13 cellular contexts compared by ENCODE assay signal in the genomic region with DNA sequence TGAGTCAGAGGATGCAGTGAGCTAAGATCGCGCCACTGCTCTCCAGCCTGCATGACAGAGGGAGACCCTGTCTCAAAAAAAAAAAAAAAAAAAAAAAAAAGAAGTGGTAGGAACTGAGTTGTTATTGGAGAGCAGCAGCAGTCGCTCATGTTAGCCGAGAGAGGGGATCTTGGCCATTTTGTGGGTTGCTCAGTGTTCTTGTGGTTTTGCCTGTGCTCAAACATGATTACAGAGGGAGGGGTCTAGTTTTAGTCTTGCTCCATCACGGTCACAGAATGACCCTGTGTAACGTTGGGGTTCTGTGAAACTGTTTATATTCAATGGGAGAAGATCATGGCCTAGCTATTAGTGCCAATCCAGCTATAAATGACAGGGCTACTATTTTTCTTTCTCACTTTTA. TPM values are rescaled to one million over a fixed set of nuclear protein-coding genes. Genes with fewer than 3 reads are reported as not detected.
A peak's percentile ranks its signal among the peaks of the same experiment; 100 is the strongest.
DNase-seq lines count a peak whose midpoint lies in the region; ATAC-seq and TF ChIP-seq lines count a peak whose summit lies in the region.
"Had no signal": no experiment of that assay in that cellular context is flagged by ENCODE, and none has a peak within 500 bp of the region (broad histone marks: within the 10 kb centered on the region; RNA-seq: fewer than 3 reads in every experiment).

No MANE protein-coding gene starts in this region.

- peak overlapping the region in 1 of 8 donors; percentile 83 for H3K27ac Mint-ChIP-seq in CD8-positive, alpha-beta memory T cell
- peak overlapping the region; percentile 37 for H3K27ac Mint-ChIP-seq in dendritic cell treated with granulocyte-macrophage colony-stimulating factor and Interleukin-4, amounts not matched to agents 40 ng/mL and 50 ng/mL, for 4 days
- H3K27ac Mint-ChIP-seq: stimulated activated naive B cell treated with anti-CD40 and anti-IgM and Interleukin-4, amounts not matched to agents 10 μg/mL and 1 μg/mL and 100 μg/mL, for 72 hours had no signal

- intact Hi-C loops in Panc1 (cut with micrococcal nuclease; ENCODE audit: unreplicated experiment) (loop anchor here (2.0 kb wide), 1 partner anchor 223 kb away; no protein-coding TSS in a partner anchor), prostate gland (cut with DNase I) (loop anchor here (5.0 kb wide), 1 partner anchor 223 kb away; no protein-coding TSS in a partner anchor)
- intact Hi-C loops in dendritic cell treated with granulocyte-macrophage colony-stimulating factor and Interleukin-4, amounts not matched to agents 40 ng/mL and 50 ng/mL, for 4 days (cut with micrococcal nuclease): no loop called here

- in situ Hi-C loops in Panc1 (cut with HindIII; ENCODE audit: low pct_unique_long_range_greater_than_20kb, low sequenced_read_pairs): no loop called here

- no peak for TF ChIP-seq POLR2A in prostate gland (IDR thresholded peaks at IDR 0.05)

- peaks cover 32% of the 10 kb centered on the region for H3K4me1 ChIP-seq in CD8-positive, alpha-beta memory T cell (ENCODE audit: insufficient read depth, low read length)
- H3K4me1 ChIP-seq in Panc1 (ENCODE audit: control insufficient read depth, insufficient read depth, low read length): peaks cover 16% of the 10 kb centered on the region
- H3K4me1 ChIP-seq in prostate gland (replicated peaks): no peaks in the 10 kb centered on the region

- POLR2A ChIA-PET in CD8-positive, alpha-beta memory T cell (lab: Charles Lee): interaction anchor here (0.8 kb wide), 1 partner anchor 16 kb away, joined by 11 read pairs; no protein-coding TSS in a partner anchor
- POLR2A ChIA-PET in Panc1 (lab: Charles Lee): interaction anchor here (0.6 kb wide), 1 partner anchor 28 kb away, joined by 11 read pairs; no protein-coding TSS in a partner anchor

- peaks cover 41 to 66% (median 60%) of the 10 kb centered on the region in 3 donors for H3K4me1 Mint-ChIP-seq in CD8-positive, alpha-beta memory T cell
- H3K4me1 Mint-ChIP-seq in dendritic cell treated with granulocyte-macrophage colony-stimulating factor and Interleukin-4, amounts not matched to agents 40 ng/mL and 50 ng/mL, for 4 days (ENCODE audit: low read depth): peaks cover 54% of the 10 kb centered on the region

- ATAC-seq in Panc1 (no peak), HG03095 (IDR thresholded peaks at IDR 0.05; ENCODE audit: unreplicated experiment) (no peak), HG03439 (IDR thresholded peaks at IDR 0.05; ENCODE audit: unreplicated experiment) (no peak)
- ATAC-seq: lower lobe of right lung; Right ventricle myocardium inferior; stimulated activated naive B cell treated with anti-CD40 and anti-IgM and Interleukin-4, amounts not matched to agents 10 μg/mL and 1 μg/mL and 100 μg/mL, for 72 hours had no signal

- peak overlapping the region; percentile 98; the same call in 1 of the 2 replicates for H3K27ac ChIP-seq in 22Rv1
- no peak overlapping the region for H3K27ac ChIP-seq in CD8-positive, alpha-beta memory T cell (ENCODE audit: low read depth, low read length)
- peak overlapping the region; percentile 99; the same call in 1 of the 2 replicates for H3K27ac ChIP-seq in Panc1 (ENCODE audit: low read length)
- H3K27ac ChIP-seq in prostate gland: no peak overlapping the region
- H3K27ac ChIP-seq: lower lobe of right lung had no signal

- peaks cover 10% of the 10 kb centered on the region for H3K36me3 ChIP-seq in CD8-positive, alpha-beta memory T cell (ENCODE audit: insufficient read depth, low read length)
- 0 out of 2 replicates have a peak, but pooled peaks cover 6% of the 10 kb centered on the region for H3K36me3 ChIP-seq in Panc1 (ENCODE audit: control insufficient read depth, insufficient read depth, low read length)
- H3K36me3 ChIP-seq in prostate gland: peaks cover 0 to 7% of the 10 kb centered on the region in 2 donors

- no peak overlapping the region for H3K4me3 ChIP-seq in CD8-positive, alpha-beta memory T cell (ENCODE audit: low read length)
- H3K4me3 ChIP-seq in Panc1 (ENCODE audit: low read depth in 2 of 2, low read length in 2 of 2) (no peak overlapping the region), prostate gland (no peak overlapping the region)

- H3K27me3 ChIP-seq in CD8-positive, alpha-beta memory T cell (ENCODE audit: insufficient read depth, low read length, poor library complexity, severe bottlenecking): no peaks in the 10 kb centered on the region
- no peaks in the 10 kb centered on the region for H3K27me3 ChIP-seq in Panc1 (ENCODE audit: control insufficient read depth, insufficient read depth, low read length)
- no peaks in the 10 kb centered on the region for H3K27me3 ChIP-seq in prostate gland (replicated peaks; ENCODE audit: insufficient read depth)

- no peak for TF ChIP-seq CTCF in 22Rv1 (IDR thresholded peaks at IDR 0.05)
- TF ChIP-seq CTCF in Panc1 (IDR thresholded peaks at IDR 0.05): no peak
- TF ChIP-seq CTCF in prostate gland (IDR thresholded peaks at IDR 0.05): no peak

- no peak for DNase-seq in CD8-positive, alpha-beta memory T cell
- no peak for DNase-seq in Panc1 (ENCODE audit: low read depth, low spot score)
- no peak for DNase-seq in prostate gland (ENCODE audit: low spot score)
- DNase-seq in amygdala (lab: John Stamatoyannopoulos, UW): no peak
- DNase-seq: activated CD4-positive, alpha-beta T cell treated with anti-CD3 and anti-CD28 coated beads, Interleukin-2, amount 50 U/mL, for 1 hour; lower lobe of right lung; stimulated activated CD4-positive, alpha-beta T cell treated with anti-CD3 and anti-CD28 coated beads, Interleukin-2, amount 100 ng/mL, for 24 hours; stimulated activated naive B cell treated with anti-CD40 and anti-IgM and Interleukin-4, amounts not matched to agents 10 μg/mL and 1 μg/mL and 100 μg/mL, for 72 hours had no signal

- BruUV-seq in Panc1 (replicated peaks; lab: Mats Ljungman, UMichigan): no TSS peak

- CTCF ChIA-PET in CD8-positive, alpha-beta memory T cell (lab: Charles Lee): interaction anchor here (0.6 to 2.0 kb wide), 3 partner anchors 10 to 97 kb away, joined by 3 to 8 read pairs (median 3); a partner anchor contains a TSS
- CTCF ChIA-PET in Panc1 (lab: Charles Lee): interaction anchor here (0.6 kb wide), 1 partner anchor 239 kb away, joined by 6 read pairs; no protein-coding TSS in a partner anchor

- peaks cover 0 to 47% (median 17%) of the 10 kb centered on the region in 3 donors for H3K36me3 Mint-ChIP-seq in CD8-positive, alpha-beta memory T cell
- H3K36me3 Mint-ChIP-seq in dendritic cell treated with granulocyte-macrophage colony-stimulating factor and Interleukin-4, amounts not matched to agents 40 ng/mL and 50 ng/mL, for 4 days (ENCODE audit: low read depth): peaks cover 52% of the 10 kb centered on the region

- H3K27me3 Mint-ChIP-seq in CD8-positive, alpha-beta memory T cell: peaks cover 0 to 4% of the 10 kb centered on the region in 2 donors
- no peaks in the 10 kb centered on the region for H3K27me3 Mint-ChIP-seq in dendritic cell treated with granulocyte-macrophage colony-stimulating factor and Interleukin-4, amounts not matched to agents 40 ng/mL and 50 ng/mL, for 4 days
- H3K27me3 Mint-ChIP-seq: stimulated activated naive B cell treated with anti-CD40 and anti-IgM and Interleukin-4, amounts not matched to agents 10 μg/mL and 1 μg/mL and 100 μg/mL, for 72 hours had no signal

- peak overlapping the region; percentile 88 to 99 (median 98) for H3K4me3 Mint-ChIP-seq in CD8-positive, alpha-beta memory T cell
- H3K4me3 Mint-ChIP-seq in dendritic cell treated with granulocyte-macrophage colony-stimulating factor and Interleukin-4, amounts not matched to agents 40 ng/mL and 50 ng/mL, for 4 days: no peak overlapping the region

- H3K9me3 ChIP-seq in CD8-positive, alpha-beta memory T cell (ENCODE audit: low read length): no peaks in the 10 kb centered on the region
- H3K9me3 ChIP-seq in Panc1 (ENCODE audit: control insufficient read depth, insufficient read depth, low read depth, low read length) (no peaks in the 10 kb centered on the region), prostate gland (no peaks in the 10 kb centered on the region)
- H3K9me3 ChIP-seq: lower lobe of right lung had no signal

- WGBS in prostate gland: 78% methylated on average over 6 of the region's 6 CpGs

- peaks cover 0 to 2% (median 0%) of the 10 kb centered on the region in 5 donors for H3K9me3 Mint-ChIP-seq in CD8-positive, alpha-beta memory T cell
- H3K9me3 Mint-ChIP-seq in dendritic cell treated with granulocyte-macrophage colony-stimulating factor and Interleukin-4, amounts not matched to agents 40 ng/mL and 50 ng/mL, for 4 days: no peaks in the 10 kb centered on the region
- H3K9me3 Mint-ChIP-seq: stimulated activated naive B cell treated with anti-CD40 and anti-IgM and Interleukin-4, amounts not matched to agents 10 μg/mL and 1 μg/mL and 100 μg/mL, for 72 hours had no signal

RNA-seq across cellular contexts. Expression of a gene that starts 1.9 kb away (rescaled TPM):
- 10 to 100 TPM; 69.7 to 78.6 TPM for total RNA-seq in CD8-positive, alpha-beta memory T cell
- 45.7 TPM for polyA plus RNA-seq in CD8-positive, alpha-beta memory T cell
- total RNA-seq in Panc1 (2021; ENCODE audit: unreplicated experiment): 72.1 TPM
- 63.4 TPM for polyA plus RNA-seq in Panc1 (2012; ENCODE audit: insufficient read length)
- 10 to 100 TPM; 39.6 to 49.6 TPM for total RNA-seq in prostate gland

RNA-seq across cellular contexts. Expression of a gene that starts 7.4 kb away (rescaled TPM):
- 10 to 100 TPM; 26.3 to 26.5 TPM for total RNA-seq in CD8-positive, alpha-beta memory T cell
- 9.9 TPM for polyA plus RNA-seq in CD8-positive, alpha-beta memory T cell
- total RNA-seq in Panc1 (2021; ENCODE audit: unreplicated experiment) (10.1 TPM), prostate gland (1 to 10 TPM; 5.1 to 9.0 TPM)
- 11.3 TPM for polyA plus RNA-seq in Panc1 (2012; ENCODE audit: insufficient read length)

RNA-seq across cellular contexts. Expression of a gene that starts 15.0 kb away (rescaled TPM):
- total RNA-seq in CD8-positive, alpha-beta memory T cell: 10 to 100 TPM; 35.5 to 38.4 TPM
- 21.8 TPM for polyA plus RNA-seq in CD8-positive, alpha-beta memory T cell
- 61.6 TPM for total RNA-seq in Panc1 (2021; ENCODE audit: unreplicated experiment)
- 55.6 TPM for polyA plus RNA-seq in Panc1 (2012; ENCODE audit: insufficient read length)
- total RNA-seq in prostate gland: 10 to 100 TPM in 1 of 2 donors, 1 to 10 TPM in 1; 9.2 to 14.3 TPM

RNA-seq across cellular contexts. Expression of a gene that starts 21.7 kb away (rescaled TPM):
- total RNA-seq in CD8-positive, alpha-beta memory T cell: 10 to 100 TPM; 26.8 to 29.1 TPM
- 14.6 TPM for polyA plus RNA-seq in CD8-positive, alpha-beta memory T cell
- total RNA-seq in Panc1 (2021; ENCODE audit: unreplicated experiment): 52.7 TPM
- polyA plus RNA-seq in Panc1 (2012; ENCODE audit: insufficient read length): 34.0 TPM
- 10 to 100 TPM; 22.1 to 41.7 TPM for total RNA-seq in prostate gland

RNA-seq across cellular contexts. Expression of a gene that starts 32.1 kb away (rescaled TPM):
- 10 to 100 TPM; 25.3 to 26.0 TPM for total RNA-seq in CD8-positive, alpha-beta memory T cell
- polyA plus RNA-seq in CD8-positive, alpha-beta memory T cell: 51.5 TPM
- 28.2 TPM for total RNA-seq in Panc1 (2021; ENCODE audit: unreplicated experiment)
- polyA plus RNA-seq in Panc1 (2012; ENCODE audit: insufficient read length): 28.5 TPM
- total RNA-seq in prostate gland: 10 to 100 TPM; 41.1 to 49.1 TPM

Comparison
In these comparisons a context has a peak if more than half of its experiments do, and no peak if none do; other contexts are left out.
1. H3K27ac ChIP-seq: peak in 22Rv1 (single experiment) and Panc1 (single experiment); none in CD8-positive, alpha-beta memory T cell (single experiment) and prostate gland (0 of 2).